14 cellular contexts compared by ENCODE assay signal in genomic region chr3:161489390-161489789, GRCh38. TPM values are rescaled to one million over a fixed set of nuclear protein-coding genes. Genes with fewer than 3 reads are reported as not detected.
DNase-seq lines count a peak whose midpoint lies in the region; ATAC-seq lines count a peak whose summit lies in the region.
"Had no signal": no experiment of that assay in that cellular context is flagged by ENCODE, and none has a peak within 500 bp of the region (broad histone marks: within the 10 kb centered on the region; RNA-seq: fewer than 3 reads in every experiment).

No MANE protein-coding gene starts in this region.

- no peaks in the 10 kb centered on the region for H3K9me3 Mint-ChIP-seq in effector memory CD8-positive, alpha-beta T cell
- no peaks in the 10 kb centered on the region for H3K9me3 Mint-ChIP-seq in activated CD4-positive, alpha-beta memory T cell treated with anti-CD3 and anti-CD28 coated beads for 36 hours

- no peaks in the 10 kb centered on the region for H3K36me3 Mint-ChIP-seq in effector memory CD8-positive, alpha-beta T cell (ENCODE audit: insufficient read depth)
- H3K36me3 Mint-ChIP-seq in activated CD4-positive, alpha-beta memory T cell treated with anti-CD3 and anti-CD28 coated beads for 36 hours, result no peaks in the 10 kb centered on the region

- peaks cover 15% of the 10 kb centered on the region for H3K4me1 ChIP-seq in Karpas-422 (ENCODE audit: low read length)
- H3K4me1 ChIP-seq in right cardiac atrium (ENCODE audit: control insufficient read depth, insufficient read depth, low read length), result no peaks in the 10 kb centered on the region

- H3K27me3 ChIP-seq in Karpas-422 (ENCODE audit: low read length) (no peaks in the 10 kb centered on the region), right cardiac atrium (ENCODE audit: control insufficient read depth, insufficient read depth) (no peaks in the 10 kb centered on the region)

- H3K4me3 ChIP-seq in Karpas-422 (ENCODE audit: low read length) (no peak overlapping the region), right cardiac atrium (ENCODE audit: low read length) (no peak overlapping the region)

- no peak overlapping the region for H2AFZ ChIP-seq in Karpas-422 (ENCODE audit: low read length)

- H3K4me2 ChIP-seq in Karpas-422 (ENCODE audit: low read depth, low read length, poor library complexity, severe bottlenecking), result peak overlapping the region; percentile 29

- ATAC-seq in GM19397 (IDR thresholded peaks at IDR 0.05; ENCODE audit: unreplicated experiment) (peak; percentile 74), HG02885 (IDR thresholded peaks at IDR 0.05; ENCODE audit: poor library complexity, unreplicated experiment) (peak; percentile 91), right cardiac atrium (no peak)
- ATAC-seq in effector memory CD8-positive, alpha-beta T cell (replicated peaks), result no peak

- H3K9me3 ChIP-seq in Karpas-422 (ENCODE audit: low read length) (no peaks in the 10 kb centered on the region), right cardiac atrium (ENCODE audit: control insufficient read depth, low read length) (no peaks in the 10 kb centered on the region)

- no peaks in the 10 kb centered on the region for H4K20me1 ChIP-seq in Karpas-422 (ENCODE audit: insufficient read depth, low read depth, low read length)

- H3K9ac ChIP-seq in Karpas-422 (ENCODE audit: low read length), result no peak overlapping the region

- H3K36me3 ChIP-seq in Karpas-422 (ENCODE audit: insufficient read depth, low read length), result no peaks in the 10 kb centered on the region

- H3K79me2 ChIP-seq in Karpas-422 (ENCODE audit: low read length), result no peaks in the 10 kb centered on the region

- intact Hi-C loops in right cardiac atrium (cut with DNase I), result no loop called here
- intact Hi-C loops in activated CD4-positive, alpha-beta memory T cell treated with anti-CD3 and anti-CD28 coated beads for 36 hours (cut with micrococcal nuclease), result no loop called here

- H3K27me3 Mint-ChIP-seq in effector memory CD8-positive, alpha-beta T cell, result peaks cover 15 to 27% of the 10 kb centered on the region in 2 donors
- H3K27me3 Mint-ChIP-seq in activated CD4-positive, alpha-beta memory T cell treated with anti-CD3 and anti-CD28 coated beads for 36 hours, result peaks cover 5% of the 10 kb centered on the region

- H3K4me3 Mint-ChIP-seq in effector memory CD8-positive, alpha-beta T cell, result no peak overlapping the region
- no peak overlapping the region for H3K4me3 Mint-ChIP-seq in activated CD4-positive, alpha-beta memory T cell treated with anti-CD3 and anti-CD28 coated beads for 36 hours

- DNase-seq in AML-193 (lab: John Stamatoyannopoulos, UW) (peak; percentile 72 to 84), Karpas-422 (peak; percentile 67), HCEC 1CT (no peak), right cardiac atrium (no peak)
- no peak for DNase-seq in effector memory CD8-positive, alpha-beta T cell
- no peak for DNase-seq in activated CD4-positive, alpha-beta memory T cell treated with anti-CD3 and anti-CD28 coated beads for 36 hours
- DNase-seq: activated T-cell treated with anti-CD3 and anti-CD28 coated beads, Interleukin-2, amount 50 U/mL, for 48 hours; caudate nucleus had no signal

- POLR2A ChIA-PET in activated CD4-positive, alpha-beta memory T cell treated with anti-CD3 and anti-CD28 coated beads for 36 hours (lab: Charles Lee), result no interaction called here

- no peak overlapping the region for H3K27ac ChIP-seq in Karpas-422 (ENCODE audit: low read length)
- no peak overlapping the region for H3K27ac ChIP-seq in right cardiac atrium (ENCODE audit: low read length)
- H3K27ac ChIP-seq: 22Rv1 had no signal

- no peaks in the 10 kb centered on the region for H3K4me1 Mint-ChIP-seq in effector memory CD8-positive, alpha-beta T cell (ENCODE audit: low read depth in 2 of 2)
- no peaks in the 10 kb centered on the region for H3K4me1 Mint-ChIP-seq in activated CD4-positive, alpha-beta memory T cell treated with anti-CD3 and anti-CD28 coated beads for 36 hours (ENCODE audit: low read depth)

- no peak overlapping the region for H3K27ac Mint-ChIP-seq in effector memory CD8-positive, alpha-beta T cell
- no peak overlapping the region for H3K27ac Mint-ChIP-seq in activated CD4-positive, alpha-beta memory T cell treated with anti-CD3 and anti-CD28 coated beads for 36 hours

- H3K9me2 ChIP-seq in Karpas-422 (replicated peaks; ENCODE audit: insufficient read depth, low read length), result no peaks in the 10 kb centered on the region

- CTCF ChIA-PET in activated CD4-positive, alpha-beta memory T cell treated with anti-CD3 and anti-CD28 coated beads for 36 hours (lab: Charles Lee), result no interaction called here

RNA-seq across cellular contexts. Expression of gene OTOL1, which starts 7.2 kb away (rescaled TPM):
- total RNA-seq in Karpas-422 (2014; rRNA removed; shearing (Covaris generic); ENCODE audit: low replicate concordance), result not detected in 2 replicates
- total RNA-seq in right cardiac atrium, result not detected
- not detected for polyA plus RNA-seq in right cardiac atrium
- not detected for total RNA-seq in activated CD4-positive, alpha-beta memory T cell treated with anti-CD3 and anti-CD28 coated beads for 36 hours
- total RNA-seq: lower leg skin; renal cortical epithelial cell; T-helper 2 cell treated with Interferon-gamma antibody and Interleukin-4, amounts not matched to agents 100 ng/mL and 5 ng/mL, for 36 hours had no signal

Comparison
In these comparisons a context has a peak if more than half of its experiments do, and no peak if none do; other contexts are left out.
1. DNase-seq: peak in AML-193 (2 of 2) and Karpas-422 (single experiment); none in HCEC 1CT (single experiment), effector memory CD8-positive, alpha-beta T cell (0 of 3), right cardiac atrium (0 of 3) and activated CD4-positive, alpha-beta memory T cell treated with anti-CD3 and anti-CD28 coated beads for 36 hours (single experiment).
2. ATAC-seq: peak in GM19397 (single experiment) and HG02885 (single experiment); none in effector memory CD8-positive, alpha-beta T cell (single experiment) and right cardiac atrium (0 of 2).